ENCODE assay signal across 1 cellular context in the genomic region with DNA sequence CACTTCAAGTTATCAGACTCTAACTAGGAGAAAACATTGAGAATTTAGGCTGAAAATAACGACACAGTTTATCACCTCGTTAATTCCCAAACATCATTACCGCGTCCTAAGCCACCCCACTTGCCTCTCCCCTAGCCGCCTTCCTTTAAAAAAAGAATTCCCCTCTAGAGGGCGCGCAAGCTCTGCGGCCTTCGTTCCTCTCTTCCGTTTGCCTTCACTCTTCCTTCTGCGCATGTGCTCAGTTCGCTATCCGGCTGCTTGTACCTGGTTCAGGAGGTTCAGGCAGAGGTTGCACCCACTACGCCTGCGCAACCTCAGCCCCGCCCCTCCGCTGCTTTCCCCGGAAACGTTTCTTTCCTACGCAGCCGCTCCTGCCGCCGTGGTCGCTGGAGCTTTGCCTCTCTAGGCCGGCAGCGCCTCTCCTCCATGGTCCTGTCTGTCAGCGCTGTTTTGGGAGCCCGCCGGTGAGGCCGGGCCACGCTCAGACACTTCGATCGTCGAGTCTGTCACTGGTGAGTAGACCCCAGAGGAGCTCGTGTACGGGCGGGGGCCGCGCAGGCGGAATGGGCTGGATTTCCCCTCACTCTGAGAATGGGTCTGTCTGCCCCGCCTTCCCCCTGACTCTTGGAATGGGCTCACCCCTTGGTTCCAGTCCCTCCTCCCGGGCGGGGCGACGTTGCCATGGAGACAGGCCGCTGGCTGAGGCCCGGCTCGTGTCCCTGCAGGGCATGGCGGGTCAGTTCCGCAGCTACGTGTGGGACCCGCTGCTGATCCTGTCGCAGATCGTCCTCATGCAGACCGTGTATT.
TF ChIP-seq lines count a peak whose summit lies in the region.

A gene (plus strand): TSS at position 353 of the 807 bp plus-strand sequence. CDS start 376 bp downstream, at position 729.

TF ChIP-seq in HepG2, 621 proteins besides CTCF, POLR2A, EP300 and RAD21 (continued from another document and continues in another):
- TF ChIP-seq, protein P1, sequence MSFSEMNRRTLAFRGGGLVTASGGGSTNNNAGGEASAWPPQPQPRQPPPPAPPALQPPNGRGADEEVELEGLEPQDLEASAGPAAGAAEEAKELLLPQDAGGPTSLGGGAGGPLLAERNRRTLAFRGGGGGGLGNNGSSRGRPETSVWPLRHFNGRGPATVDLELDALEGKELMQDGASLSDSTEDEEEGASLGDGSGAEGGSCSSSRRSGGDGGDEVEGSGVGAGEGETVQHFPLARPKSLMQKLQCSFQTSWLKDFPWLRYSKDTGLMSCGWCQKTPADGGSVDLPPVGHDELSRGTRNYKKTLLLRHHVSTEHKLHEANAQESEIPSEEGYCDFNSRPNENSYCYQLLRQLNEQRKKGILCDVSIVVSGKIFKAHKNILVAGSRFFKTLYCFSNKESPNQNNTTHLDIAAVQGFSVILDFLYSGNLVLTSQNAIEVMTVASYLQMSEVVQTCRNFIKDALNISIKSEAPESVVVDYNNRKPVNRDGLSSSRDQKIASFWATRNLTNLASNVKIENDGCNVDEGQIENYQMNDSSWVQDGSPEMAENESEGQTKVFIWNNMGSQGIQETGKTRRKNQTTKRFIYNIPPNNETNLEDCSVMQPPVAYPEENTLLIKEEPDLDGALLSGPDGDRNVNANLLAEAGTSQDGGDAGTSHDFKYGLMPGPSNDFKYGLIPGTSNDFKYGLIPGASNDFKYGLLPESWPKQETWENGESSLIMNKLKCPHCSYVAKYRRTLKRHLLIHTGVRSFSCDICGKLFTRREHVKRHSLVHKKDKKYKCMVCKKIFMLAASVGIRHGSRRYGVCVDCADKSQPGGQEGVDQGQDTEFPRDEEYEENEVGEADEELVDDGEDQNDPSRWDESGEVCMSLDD (CRISPR knock-in tag; IDR thresholded peaks at IDR 0.05; ENCODE audit: borderline replicate concordance): 0 out of 2 replicates have a peak, but pooled peaks have one; percentile 52
- TF ChIP-seq, protein P2, sequence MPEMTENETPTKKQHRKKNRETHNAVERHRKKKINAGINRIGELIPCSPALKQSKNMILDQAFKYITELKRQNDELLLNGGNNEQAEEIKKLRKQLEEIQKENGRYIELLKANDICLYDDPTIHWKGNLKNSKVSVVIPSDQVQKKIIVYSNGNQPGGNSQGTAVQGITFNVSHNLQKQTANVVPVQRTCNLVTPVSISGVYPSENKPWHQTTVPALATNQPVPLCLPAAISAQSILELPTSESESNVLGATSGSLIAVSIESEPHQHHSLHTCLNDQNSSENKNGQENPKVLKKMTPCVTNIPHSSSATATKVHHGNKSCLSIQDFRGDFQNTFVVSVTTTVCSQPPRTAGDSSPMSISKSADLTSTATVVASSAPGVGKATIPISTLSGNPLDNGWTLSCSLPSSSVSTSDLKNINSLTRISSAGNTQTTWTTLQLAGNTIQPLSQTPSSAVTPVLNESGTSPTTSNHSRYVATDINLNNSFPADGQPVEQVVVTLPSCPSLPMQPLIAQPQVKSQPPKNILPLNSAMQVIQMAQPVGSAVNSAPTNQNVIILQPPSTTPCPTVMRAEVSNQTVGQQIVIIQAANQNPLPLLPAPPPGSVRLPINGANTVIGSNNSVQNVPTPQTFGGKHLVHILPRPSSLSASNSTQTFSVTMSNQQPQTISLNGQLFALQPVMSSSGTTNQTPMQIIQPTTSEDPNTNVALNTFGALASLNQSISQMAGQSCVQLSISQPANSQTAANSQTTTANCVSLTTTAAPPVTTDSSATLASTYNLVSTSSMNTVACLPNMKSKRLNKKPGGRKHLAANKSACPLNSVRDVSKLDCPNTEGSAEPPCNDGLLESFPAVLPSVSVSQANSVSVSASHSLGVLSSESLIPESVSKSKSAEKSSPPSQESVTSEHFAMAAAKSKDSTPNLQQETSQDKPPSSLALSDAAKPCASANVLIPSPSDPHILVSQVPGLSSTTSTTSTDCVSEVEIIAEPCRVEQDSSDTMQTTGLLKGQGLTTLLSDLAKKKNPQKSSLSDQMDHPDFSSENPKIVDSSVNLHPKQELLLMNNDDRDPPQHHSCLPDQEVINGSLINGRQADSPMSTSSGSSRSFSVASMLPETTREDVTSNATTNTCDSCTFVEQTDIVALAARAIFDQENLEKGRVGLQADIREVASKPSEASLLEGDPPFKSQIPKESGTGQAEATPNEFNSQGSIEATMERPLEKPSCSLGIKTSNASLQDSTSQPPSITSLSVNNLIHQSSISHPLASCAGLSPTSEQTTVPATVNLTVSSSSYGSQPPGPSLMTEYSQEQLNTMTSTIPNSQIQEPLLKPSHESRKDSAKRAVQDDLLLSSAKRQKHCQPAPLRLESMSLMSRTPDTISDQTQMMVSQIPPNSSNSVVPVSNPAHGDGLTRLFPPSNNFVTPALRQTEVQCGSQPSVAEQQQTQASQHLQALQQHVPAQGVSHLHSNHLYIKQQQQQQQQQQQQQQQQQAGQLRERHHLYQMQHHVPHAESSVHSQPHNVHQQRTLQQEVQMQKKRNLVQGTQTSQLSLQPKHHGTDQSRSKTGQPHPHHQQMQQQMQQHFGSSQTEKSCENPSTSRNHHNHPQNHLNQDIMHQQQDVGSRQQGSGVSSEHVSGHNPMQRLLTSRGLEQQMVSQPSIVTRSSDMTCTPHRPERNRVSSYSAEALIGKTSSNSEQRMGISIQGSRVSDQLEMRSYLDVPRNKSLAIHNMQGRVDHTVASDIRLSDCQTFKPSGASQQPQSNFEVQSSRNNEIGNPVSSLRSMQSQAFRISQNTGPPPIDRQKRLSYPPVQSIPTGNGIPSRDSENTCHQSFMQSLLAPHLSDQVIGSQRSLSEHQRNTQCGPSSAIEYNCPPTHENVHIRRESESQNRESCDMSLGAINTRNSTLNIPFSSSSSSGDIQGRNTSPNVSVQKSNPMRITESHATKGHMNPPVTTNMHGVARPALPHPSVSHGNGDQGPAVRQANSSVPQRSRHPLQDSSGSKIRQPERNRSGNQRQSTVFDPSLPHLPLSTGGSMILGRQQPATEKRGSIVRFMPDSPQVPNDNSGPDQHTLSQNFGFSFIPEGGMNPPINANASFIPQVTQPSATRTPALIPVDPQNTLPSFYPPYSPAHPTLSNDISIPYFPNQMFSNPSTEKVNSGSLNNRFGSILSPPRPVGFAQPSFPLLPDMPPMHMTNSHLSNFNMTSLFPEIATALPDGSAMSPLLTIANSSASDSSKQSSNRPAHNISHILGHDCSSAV (CRISPR knock-in tag; IDR thresholded peaks at IDR 0.05; ENCODE audit: borderline replicate concordance): peak; percentile 96; the same call in 1 of the 2 replicates
- TF ChIP-seq PHF21A (CRISPR knock-in tag; IDR thresholded peaks at IDR 0.05): peak; percentile 96
- TF ChIP-seq KLF15 (CRISPR knock-in tag; IDR thresholded peaks at IDR 0.05; ENCODE audit: borderline replicate concordance): 0 out of 2 replicates have a peak, but pooled peaks have one; percentile 54
- TF ChIP-seq ZNF225 (CRISPR knock-in tag; IDR thresholded peaks at IDR 0.05): peak; percentile 99
- TF ChIP-seq, protein P3, sequence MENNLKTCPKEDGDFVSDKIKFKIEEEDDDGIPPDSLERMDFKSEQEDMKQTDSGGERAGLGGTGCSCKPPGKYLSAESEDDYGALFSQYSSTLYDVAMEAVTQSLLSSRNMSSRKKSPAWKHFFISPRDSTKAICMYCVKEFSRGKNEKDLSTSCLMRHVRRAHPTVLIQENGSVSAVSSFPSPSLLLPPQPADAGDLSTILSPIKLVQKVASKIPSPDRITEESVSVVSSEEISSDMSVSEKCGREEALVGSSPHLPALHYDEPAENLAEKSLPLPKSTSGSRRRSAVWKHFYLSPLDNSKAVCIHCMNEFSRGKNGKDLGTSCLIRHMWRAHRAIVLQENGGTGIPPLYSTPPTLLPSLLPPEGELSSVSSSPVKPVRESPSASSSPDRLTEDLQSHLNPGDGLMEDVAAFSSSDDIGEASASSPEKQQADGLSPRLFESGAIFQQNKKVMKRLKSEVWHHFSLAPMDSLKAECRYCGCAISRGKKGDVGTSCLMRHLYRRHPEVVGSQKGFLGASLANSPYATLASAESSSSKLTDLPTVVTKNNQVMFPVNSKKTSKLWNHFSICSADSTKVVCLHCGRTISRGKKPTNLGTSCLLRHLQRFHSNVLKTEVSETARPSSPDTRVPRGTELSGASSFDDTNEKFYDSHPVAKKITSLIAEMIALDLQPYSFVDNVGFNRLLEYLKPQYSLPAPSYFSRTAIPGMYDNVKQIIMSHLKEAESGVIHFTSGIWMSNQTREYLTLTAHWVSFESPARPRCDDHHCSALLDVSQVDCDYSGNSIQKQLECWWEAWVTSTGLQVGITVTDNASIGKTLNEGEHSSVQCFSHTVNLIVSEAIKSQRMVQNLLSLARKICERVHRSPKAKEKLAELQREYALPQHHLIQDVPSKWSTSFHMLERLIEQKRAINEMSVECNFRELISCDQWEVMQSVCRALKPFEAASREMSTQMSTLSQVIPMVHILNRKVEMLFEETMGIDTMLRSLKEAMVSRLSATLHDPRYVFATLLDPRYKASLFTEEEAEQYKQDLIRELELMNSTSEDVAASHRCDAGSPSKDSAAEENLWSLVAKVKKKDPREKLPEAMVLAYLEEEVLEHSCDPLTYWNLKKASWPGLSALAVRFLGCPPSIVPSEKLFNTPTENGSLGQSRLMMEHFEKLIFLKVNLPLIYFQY (CRISPR knock-in tag; IDR thresholded peaks at IDR 0.05; ENCODE audit: borderline replicate concordance): peak; percentile 89; the same call in 1 of the 2 replicates
- peak; percentile 80; the same call in 1 of the 2 replicates for TF ChIP-seq MAF1 (CRISPR knock-in tag; IDR thresholded peaks at IDR 0.05; ENCODE audit: borderline replicate concordance)
- peak; percentile 61 for TF ChIP-seq ZNF652 (CRISPR knock-in tag; IDR thresholded peaks at IDR 0.05; ENCODE audit: borderline replicate concordance, low read depth)
- peak; percentile 99 for TF ChIP-seq ZNF333 (CRISPR knock-in tag; IDR thresholded peaks at IDR 0.05; ENCODE audit: borderline replicate concordance)
- peak; percentile 100 for TF ChIP-seq ZNF350 (CRISPR knock-in tag; IDR thresholded peaks at IDR 0.05; ENCODE audit: borderline replicate concordance, low read depth)
- peak; percentile 90 for TF ChIP-seq ZNF335 (CRISPR knock-in tag; IDR thresholded peaks at IDR 0.05)
- peak; percentile 84 for TF ChIP-seq SKI (IDR thresholded peaks at IDR 0.05; ENCODE audit: partially characterized antibody)
- TF ChIP-seq, protein P4, sequence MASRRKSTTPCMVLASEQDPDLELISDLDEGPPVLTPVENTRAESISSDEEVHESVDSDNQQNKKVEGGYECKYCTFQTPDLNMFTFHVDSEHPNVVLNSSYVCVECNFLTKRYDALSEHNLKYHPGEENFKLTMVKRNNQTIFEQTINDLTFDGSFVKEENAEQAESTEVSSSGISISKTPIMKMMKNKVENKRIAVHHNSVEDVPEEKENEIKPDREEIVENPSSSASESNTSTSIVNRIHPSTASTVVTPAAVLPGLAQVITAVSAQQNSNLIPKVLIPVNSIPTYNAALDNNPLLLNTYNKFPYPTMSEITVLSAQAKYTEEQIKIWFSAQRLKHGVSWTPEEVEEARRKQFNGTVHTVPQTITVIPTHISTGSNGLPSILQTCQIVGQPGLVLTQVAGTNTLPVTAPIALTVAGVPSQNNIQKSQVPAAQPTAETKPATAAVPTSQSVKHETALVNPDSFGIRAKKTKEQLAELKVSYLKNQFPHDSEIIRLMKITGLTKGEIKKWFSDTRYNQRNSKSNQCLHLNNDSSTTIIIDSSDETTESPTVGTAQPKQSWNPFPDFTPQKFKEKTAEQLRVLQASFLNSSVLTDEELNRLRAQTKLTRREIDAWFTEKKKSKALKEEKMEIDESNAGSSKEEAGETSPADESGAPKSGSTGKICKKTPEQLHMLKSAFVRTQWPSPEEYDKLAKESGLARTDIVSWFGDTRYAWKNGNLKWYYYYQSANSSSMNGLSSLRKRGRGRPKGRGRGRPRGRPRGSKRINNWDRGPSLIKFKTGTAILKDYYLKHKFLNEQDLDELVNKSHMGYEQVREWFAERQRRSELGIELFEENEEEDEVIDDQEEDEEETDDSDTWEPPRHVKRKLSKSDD (CRISPR knock-in tag; IDR thresholded peaks at IDR 0.05; ENCODE audit: low read depth): peak; percentile 95; the same call in 1 of the 2 replicates
- TF ChIP-seq U2AF1 (optimal IDR thresholded peaks at IDR 0.05; ENCODE audit: low read depth, low read length): peak; percentile 100
- peak; percentile 91 for TF ChIP-seq NKX3-1 (CRISPR knock-in tag; IDR thresholded peaks at IDR 0.05)
- no peak for TF ChIP-seq NR1H2 (CRISPR knock-in tag; IDR thresholded peaks at IDR 0.05; ENCODE audit: borderline replicate concordance, low read depth)
- TF ChIP-seq, protein P5, sequence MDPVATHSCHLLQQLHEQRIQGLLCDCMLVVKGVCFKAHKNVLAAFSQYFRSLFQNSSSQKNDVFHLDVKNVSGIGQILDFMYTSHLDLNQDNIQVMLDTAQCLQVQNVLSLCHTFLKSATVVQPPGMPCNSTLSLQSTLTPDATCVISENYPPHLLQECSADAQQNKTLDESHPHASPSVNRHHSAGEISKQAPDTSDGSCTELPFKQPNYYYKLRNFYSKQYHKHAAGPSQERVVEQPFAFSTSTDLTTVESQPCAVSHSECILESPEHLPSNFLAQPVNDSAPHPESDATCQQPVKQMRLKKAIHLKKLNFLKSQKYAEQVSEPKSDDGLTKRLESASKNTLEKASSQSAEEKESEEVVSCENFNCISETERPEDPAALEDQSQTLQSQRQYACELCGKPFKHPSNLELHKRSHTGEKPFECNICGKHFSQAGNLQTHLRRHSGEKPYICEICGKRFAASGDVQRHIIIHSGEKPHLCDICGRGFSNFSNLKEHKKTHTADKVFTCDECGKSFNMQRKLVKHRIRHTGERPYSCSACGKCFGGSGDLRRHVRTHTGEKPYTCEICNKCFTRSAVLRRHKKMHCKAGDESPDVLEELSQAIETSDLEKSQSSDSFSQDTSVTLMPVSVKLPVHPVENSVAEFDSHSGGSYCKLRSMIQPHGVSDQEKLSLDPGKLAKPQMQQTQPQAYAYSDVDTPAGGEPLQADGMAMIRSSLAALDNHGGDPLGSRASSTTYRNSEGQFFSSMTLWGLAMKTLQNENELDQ (CRISPR knock-in tag; IDR thresholded peaks at IDR 0.05; ENCODE audit: borderline replicate concordance): peak; percentile 83; the same call in 1 of the 2 replicates
- peak; percentile 90 for TF ChIP-seq RNF2 (conservative IDR thresholded peaks at IDR 0.05; ENCODE audit: low read depth)
- TF ChIP-seq ZZZ3 (CRISPR knock-in tag; IDR thresholded peaks at IDR 0.05; ENCODE audit: borderline replicate concordance): peak; percentile 88
- no peak for TF ChIP-seq ADNP (CRISPR knock-in tag; IDR thresholded peaks at IDR 0.05)
- TF ChIP-seq ZNF143 (CRISPR knock-in tag; IDR thresholded peaks at IDR 0.05): peak; percentile 70
- TF ChIP-seq ZNF589 (CRISPR knock-in tag; conservative IDR thresholded peaks at IDR 0.05): no peak; the same call in 1 of the 2 replicates
- TF ChIP-seq, protein P6, sequence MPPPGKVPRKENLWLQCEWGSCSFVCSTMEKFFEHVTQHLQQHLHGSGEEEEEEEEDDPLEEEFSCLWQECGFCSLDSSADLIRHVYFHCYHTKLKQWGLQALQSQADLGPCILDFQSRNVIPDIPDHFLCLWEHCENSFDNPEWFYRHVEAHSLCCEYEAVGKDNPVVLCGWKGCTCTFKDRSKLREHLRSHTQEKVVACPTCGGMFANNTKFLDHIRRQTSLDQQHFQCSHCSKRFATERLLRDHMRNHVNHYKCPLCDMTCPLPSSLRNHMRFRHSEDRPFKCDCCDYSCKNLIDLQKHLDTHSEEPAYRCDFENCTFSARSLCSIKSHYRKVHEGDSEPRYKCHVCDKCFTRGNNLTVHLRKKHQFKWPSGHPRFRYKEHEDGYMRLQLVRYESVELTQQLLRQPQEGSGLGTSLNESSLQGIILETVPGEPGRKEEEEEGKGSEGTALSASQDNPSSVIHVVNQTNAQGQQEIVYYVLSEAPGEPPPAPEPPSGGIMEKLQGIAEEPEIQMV (CRISPR knock-in tag; IDR thresholded peaks at IDR 0.05; ENCODE audit: low read depth): peak; percentile 94
- TF ChIP-seq ZBTB42 (CRISPR knock-in tag; IDR thresholded peaks at IDR 0.05): peak; percentile 73; the same call in 1 of the 2 replicates
- peak; percentile 100 for TF ChIP-seq SAP130 (CRISPR knock-in tag; IDR thresholded peaks at IDR 0.05; ENCODE audit: low read depth)
- TF ChIP-seq EED (CRISPR knock-in tag; IDR thresholded peaks at IDR 0.05): peak; percentile 89
- peak; percentile 73 for TF ChIP-seq ZEB1 (IDR thresholded peaks at IDR 0.05; ENCODE audit: insufficient replicate concordance, low read depth)
- TF ChIP-seq, protein P7, sequence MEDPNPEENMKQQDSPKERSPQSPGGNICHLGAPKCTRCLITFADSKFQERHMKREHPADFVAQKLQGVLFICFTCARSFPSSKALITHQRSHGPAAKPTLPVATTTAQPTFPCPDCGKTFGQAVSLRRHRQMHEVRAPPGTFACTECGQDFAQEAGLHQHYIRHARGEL (CRISPR knock-in tag; IDR thresholded peaks at IDR 0.05): 0 out of 2 replicates have a peak, but pooled peaks have one; percentile 51
